ENCODE assay signal across 8 cellular contexts in genomic region chr22:38273135-38273761, GRCh38. TPM values are rescaled to one million over a fixed set of nuclear protein-coding genes. Genes with fewer than 3 reads are reported as not detected.
DNase-seq lines count a peak whose midpoint lies in the region; ATAC-seq and TF ChIP-seq lines count a peak whose summit lies in the region.

No MANE protein-coding gene starts in this region.

- peaks cover 43% of the 10 kb centered on the region for H3K79me2 ChIP-seq in fibroblast of lung (ENCODE audit: control insufficient read depth, insufficient read depth, low read length)

- TF ChIP-seq CTCF in fibroblast of lung (conservative IDR thresholded peaks at IDR 0.05 in 1 of 2, IDR thresholded peaks at IDR 0.05 in 1 of 2; ENCODE audit: low read depth in 1 of 2, low read length in 2 of 2) (no peak), omental fat pad (IDR thresholded peaks at IDR 0.05) (no peak)

- peaks cover 5% of the 10 kb centered on the region; the same call in 1 of the 2 replicates for H3K36me3 ChIP-seq in H7 (replicated peaks; ENCODE audit: control insufficient read depth, insufficient read depth, low read length)
- no peaks in the 10 kb centered on the region for H3K36me3 ChIP-seq in fibroblast of lung (ENCODE audit: control insufficient read depth, insufficient read depth, low read length)

- peak overlapping the region; percentile 97 for H3K9ac ChIP-seq in fibroblast of lung (ENCODE audit: insufficient read depth, low read length)

- H3K27me3 ChIP-seq in H7 (ENCODE audit: control insufficient read depth, insufficient read depth, low read length), result no peaks in the 10 kb centered on the region; the same call in none of the 2 replicates
- no peaks in the 10 kb centered on the region for H3K27me3 ChIP-seq in fibroblast of lung (ENCODE audit: control insufficient read depth, insufficient read depth, low read length)

- DNase-seq in H7 (no peak), fibroblast of lung (ENCODE audit: low read depth in 2 of 2) (peak; percentile 10 to 27), omental fat pad (ENCODE audit: low spot score) (no peak), NCI-H1694 treated with DMSO at 0.1 percent for 48 hours (lab: John Stamatoyannopoulos, UW) (no peak)

- peak overlapping the region; percentile 98 for H3K4me2 ChIP-seq in fibroblast of lung (ENCODE audit: extremely low read depth, insufficient read depth, low read length)

- peak overlapping the region; percentile 56 for H3K4me3 ChIP-seq in H7 (ENCODE audit: insufficient read depth, low read depth, low read length)
- H3K4me3 ChIP-seq in fibroblast of lung (replicated peaks in 1 of 4; ENCODE audit: control extremely low read depth in 1 of 4, insufficient read depth in 1 of 4, low read depth in 3 of 4, low read length in 4 of 4), result peak overlapping the region; percentile 64 to 92 (median 72)

- H2AFZ ChIP-seq in fibroblast of lung (ENCODE audit: low read length), result peak overlapping the region; percentile 98

- H4K20me1 ChIP-seq in fibroblast of lung (ENCODE audit: control insufficient read depth, extremely low read depth, insufficient read depth, low read length), result no peaks in the 10 kb centered on the region

- peak overlapping the region; percentile 84 for H3K27ac ChIP-seq in fibroblast of lung (ENCODE audit: insufficient read depth, low read length)

- peaks cover 20% of the 10 kb centered on the region for H3K4me1 ChIP-seq in fibroblast of lung (ENCODE audit: control insufficient read depth, extremely low read depth, insufficient read depth, low read length)

- no peaks in the 10 kb centered on the region for H3K9me3 ChIP-seq in fibroblast of lung (ENCODE audit: control insufficient read depth, insufficient read depth, low read depth, low read length)

- ATAC-seq in SK-N-SH treated with all-trans-retinoic acid at 6 μM for 48 hours (peak; percentile 24; the same call in 2 of the 3 replicates), omental fat pad (ENCODE audit: low FRiP score) (peak; percentile 11), HG03097 (IDR thresholded peaks at IDR 0.05; ENCODE audit: low FRiP score, unreplicated experiment) (no peak), GM18867 (IDR thresholded peaks at IDR 0.05; ENCODE audit: unreplicated experiment) (no peak), GM21723 (IDR thresholded peaks at IDR 0.05; ENCODE audit: unreplicated experiment) (no peak)

TF ChIP-seq in SK-N-SH treated with all-trans-retinoic acid at 6 μM for 48 hours, 23 proteins besides CTCF, POLR2A, EP300 and RAD21:
- TF ChIP-seq CSRNP3 (CRISPR knock-in tag; IDR thresholded peaks at IDR 0.05), result no peak
- no peak for TF ChIP-seq ZNF565 (CRISPR knock-in tag; conservative IDR thresholded peaks at IDR 0.05; ENCODE audit: low read depth)
- TF ChIP-seq, protein P1, sequence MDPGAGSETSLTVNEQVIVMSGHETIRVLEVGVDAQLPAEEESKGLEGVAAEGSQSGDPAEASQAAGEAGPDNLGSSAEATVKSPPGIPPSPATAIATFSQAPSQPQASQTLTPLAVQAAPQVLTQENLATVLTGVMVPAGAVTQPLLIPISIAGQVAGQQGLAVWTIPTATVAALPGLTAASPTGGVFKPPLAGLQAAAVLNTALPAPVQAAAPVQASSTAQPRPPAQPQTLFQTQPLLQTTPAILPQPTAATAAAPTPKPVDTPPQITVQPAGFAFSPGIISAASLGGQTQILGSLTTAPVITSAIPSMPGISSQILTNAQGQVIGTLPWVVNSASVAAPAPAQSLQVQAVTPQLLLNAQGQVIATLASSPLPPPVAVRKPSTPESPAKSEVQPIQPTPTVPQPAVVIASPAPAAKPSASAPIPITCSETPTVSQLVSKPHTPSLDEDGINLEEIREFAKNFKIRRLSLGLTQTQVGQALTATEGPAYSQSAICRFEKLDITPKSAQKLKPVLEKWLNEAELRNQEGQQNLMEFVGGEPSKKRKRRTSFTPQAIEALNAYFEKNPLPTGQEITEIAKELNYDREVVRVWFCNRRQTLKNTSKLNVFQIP (CRISPR knock-in tag; IDR thresholded peaks at IDR 0.05; ENCODE audit: borderline replicate concordance, low read depth), result no peak
- TF ChIP-seq ZFP3 (CRISPR knock-in tag; IDR thresholded peaks at IDR 0.05), result no peak
- no peak for TF ChIP-seq BACH2 (CRISPR knock-in tag; IDR thresholded peaks at IDR 0.05; ENCODE audit: borderline replicate concordance)
- no peak for TF ChIP-seq RARB (CRISPR knock-in tag; IDR thresholded peaks at IDR 0.05)
- TF ChIP-seq, protein P2, sequence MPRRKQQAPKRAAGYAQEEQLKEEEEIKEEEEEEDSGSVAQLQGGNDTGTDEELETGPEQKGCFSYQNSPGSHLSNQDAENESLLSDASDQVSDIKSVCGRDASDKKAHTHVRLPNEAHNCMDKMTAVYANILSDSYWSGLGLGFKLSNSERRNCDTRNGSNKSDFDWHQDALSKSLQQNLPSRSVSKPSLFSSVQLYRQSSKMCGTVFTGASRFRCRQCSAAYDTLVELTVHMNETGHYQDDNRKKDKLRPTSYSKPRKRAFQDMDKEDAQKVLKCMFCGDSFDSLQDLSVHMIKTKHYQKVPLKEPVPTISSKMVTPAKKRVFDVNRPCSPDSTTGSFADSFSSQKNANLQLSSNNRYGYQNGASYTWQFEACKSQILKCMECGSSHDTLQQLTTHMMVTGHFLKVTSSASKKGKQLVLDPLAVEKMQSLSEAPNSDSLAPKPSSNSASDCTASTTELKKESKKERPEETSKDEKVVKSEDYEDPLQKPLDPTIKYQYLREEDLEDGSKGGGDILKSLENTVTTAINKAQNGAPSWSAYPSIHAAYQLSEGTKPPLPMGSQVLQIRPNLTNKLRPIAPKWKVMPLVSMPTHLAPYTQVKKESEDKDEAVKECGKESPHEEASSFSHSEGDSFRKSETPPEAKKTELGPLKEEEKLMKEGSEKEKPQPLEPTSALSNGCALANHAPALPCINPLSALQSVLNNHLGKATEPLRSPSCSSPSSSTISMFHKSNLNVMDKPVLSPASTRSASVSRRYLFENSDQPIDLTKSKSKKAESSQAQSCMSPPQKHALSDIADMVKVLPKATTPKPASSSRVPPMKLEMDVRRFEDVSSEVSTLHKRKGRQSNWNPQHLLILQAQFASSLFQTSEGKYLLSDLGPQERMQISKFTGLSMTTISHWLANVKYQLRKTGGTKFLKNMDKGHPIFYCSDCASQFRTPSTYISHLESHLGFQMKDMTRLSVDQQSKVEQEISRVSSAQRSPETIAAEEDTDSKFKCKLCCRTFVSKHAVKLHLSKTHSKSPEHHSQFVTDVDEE (CRISPR knock-in tag; IDR thresholded peaks at IDR 0.05), result no peak
- TF ChIP-seq PPARA (CRISPR knock-in tag; IDR thresholded peaks at IDR 0.05; ENCODE audit: borderline replicate concordance), result no peak

RNA-seq across cellular contexts. Expression of gene TMEM184B, which starts 0.4 kb away (rescaled TPM):
- 44.5 and 46.9 TPM in 2 replicates for total RNA-seq in H7 (2014; rRNA removed; shearing (Covaris generic))
- total RNA-seq in fibroblast of lung (19.5 and 28.2 TPM in 2 replicates), omental fat pad (10 to 100 TPM; 41.2 to 86.4 (median 48.6) TPM)
- polyA plus RNA-seq in fibroblast of lung, result 37.2 and 40.3 TPM in 2 replicates
- 55.8 and 60.3 TPM in 2 replicates for polyA plus RNA-seq in fibroblast of lung (2012)
- polyA minus RNA-seq in fibroblast of lung (ENCODE audit: low replicate concordance), result 82.2 and 114 TPM in 2 replicates

RNA-seq across cellular contexts. Expression of gene CSNK1E, which starts 44.0 kb away (rescaled TPM):
- total RNA-seq in H7 (2014; rRNA removed; shearing (Covaris generic)), result 307 and 335 TPM in 2 replicates
- total RNA-seq in fibroblast of lung, result 85.0 and 99.3 TPM in 2 replicates
- polyA plus RNA-seq in fibroblast of lung, result 121 and 145 TPM in 2 replicates
- 93.6 and 106 TPM in 2 replicates for polyA plus RNA-seq in fibroblast of lung (2012)
- polyA minus RNA-seq in fibroblast of lung (ENCODE audit: low replicate concordance), result 160 and 250 TPM in 2 replicates
- 100 to 1,000 TPM in 3 of 4 donors, 10 to 100 TPM in 1; 84.5 to 164 (median 112) TPM for total RNA-seq in omental fat pad

Comparison
In these comparisons a context has a peak if more than half of its experiments do, and no peak if none do; other contexts are left out.
1. DNase-seq: peak in fibroblast of lung (2 of 2); none in H7 (single experiment), omental fat pad (single experiment) and NCI-H1694 treated with DMSO at 0.1 percent for 48 hours (single experiment).
2. ATAC-seq: peak in SK-N-SH treated with all-trans-retinoic acid at 6 μM for 48 hours (single experiment) and omental fat pad (single experiment); none in HG03097 (single experiment), GM18867 (single experiment) and GM21723 (single experiment).